In the genomic region with DNA sequence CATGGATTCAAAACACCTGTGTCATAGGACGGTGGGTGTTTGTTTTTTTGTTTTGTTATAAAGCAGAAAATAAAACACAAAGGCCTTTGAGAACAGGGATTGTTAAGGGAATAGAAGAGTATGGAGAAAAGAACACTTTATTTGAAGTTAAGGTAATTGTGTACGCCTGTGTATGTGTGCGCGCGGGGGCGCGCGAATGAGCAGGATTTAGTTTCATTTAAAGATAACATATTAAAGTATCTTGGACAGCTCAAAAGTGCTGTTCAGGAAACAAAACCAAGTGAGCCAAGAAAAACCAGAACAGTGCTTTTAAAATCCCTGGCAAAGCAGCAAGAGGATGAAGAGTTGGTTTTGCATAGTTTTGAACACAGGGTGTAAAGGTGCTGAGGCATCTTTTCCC, we compare ENCODE assay signal across 20 cellular contexts. TPM values are rescaled to one million over a fixed set of nuclear protein-coding genes. Genes with fewer than 3 reads are reported as not detected.
"Had no signal": no experiment of that assay in that cellular context is flagged by ENCODE, and none has a peak within 500 bp of the region (broad histone marks: within the 10 kb centered on the region; RNA-seq: fewer than 3 reads in every experiment).

No MANE protein-coding gene starts in this region.

- DNase-seq: activated CD4-positive, alpha-beta T cell treated with anti-CD3 and anti-CD28 coated beads for 1 hour; activated CD4-positive, alpha-beta T cell treated with anti-CD3 and anti-CD28 coated beads, Interleukin-2, amount 50 U/mL, for 4 hours; activated gamma-delta T cell; activated T-cell treated with anti-CD3 and anti-CD28 coated beads, Interleukin-2, amount 50 U/mL, for 72 hours; dermis blood vessel endothelial cell; effector memory CD8-positive, alpha-beta T cell; esophagus squamous epithelium; left ventricle myocardium inferior; mammary epithelial cell; sigmoid colon; stimulated activated naive B cell treated with anti-CD40 and anti-IgM and Interleukin-4, amounts not matched to agents 10 μg/mL and 1 μg/mL and 100 μg/mL, for 72 hours; T-helper 2 cell; upper lobe of right lung had no signal

- H3K27ac ChIP-seq: esophagus squamous epithelium, left ventricle myocardium inferior, neutrophil, parathyroid adenoma, sigmoid colon, thoracic aorta, upper lobe of right lung, VCaP had no signal

- H3K4me3 Mint-ChIP-seq: activated naive CD4-positive, alpha-beta T cell treated with anti-CD3 and anti-CD28 coated beads, Interleukin-2, amount 50 U/mL, for 24 hours; activated T-cell treated with anti-CD3 and anti-CD28 coated beads, Interleukin-2, amount 50 U/mL, for 72 hours; effector memory CD8-positive, alpha-beta T cell; stimulated activated naive B cell treated with anti-CD40 and anti-IgM and Interleukin-4, amounts not matched to agents 10 μg/mL and 1 μg/mL and 100 μg/mL, for 72 hours had no signal

- H3K79me2 ChIP-seq: parathyroid adenoma had no signal

- H3K4me3 ChIP-seq: esophagus squamous epithelium, left ventricle myocardium inferior, sigmoid colon, upper lobe of right lung had no signal

- H3K27ac Mint-ChIP-seq: activated naive CD4-positive, alpha-beta T cell treated with anti-CD3 and anti-CD28 coated beads, Interleukin-2, amount 50 U/mL, for 24 hours; activated T-cell treated with anti-CD3 and anti-CD28 coated beads, Interleukin-2, amount 50 U/mL, for 72 hours; effector memory CD8-positive, alpha-beta T cell; stimulated activated naive B cell treated with anti-CD40 and anti-IgM and Interleukin-4, amounts not matched to agents 10 μg/mL and 1 μg/mL and 100 μg/mL, for 72 hours had no signal

- H3K36me3 ChIP-seq: esophagus squamous epithelium, left ventricle myocardium inferior, neutrophil, sigmoid colon, thoracic aorta, upper lobe of right lung had no signal

- H3K9me3 ChIP-seq: esophagus squamous epithelium, left ventricle myocardium inferior, neutrophil, sigmoid colon, thoracic aorta, upper lobe of right lung had no signal

- H3K9ac ChIP-seq: parathyroid adenoma had no signal

- H3K9me3 Mint-ChIP-seq: activated naive CD4-positive, alpha-beta T cell treated with anti-CD3 and anti-CD28 coated beads, Interleukin-2, amount 50 U/mL, for 24 hours; activated T-cell treated with anti-CD3 and anti-CD28 coated beads, Interleukin-2, amount 50 U/mL, for 72 hours had no signal

- ATAC-seq: activated T-cell treated with anti-CD3 and anti-CD28 coated beads, Interleukin-2, amount 50 U/mL, for 72 hours; effector memory CD8-positive, alpha-beta T cell; stimulated activated naive B cell treated with anti-CD40 and anti-IgM and Interleukin-4, amounts not matched to agents 10 μg/mL and 1 μg/mL and 100 μg/mL, for 72 hours; upper lobe of right lung had no signal

- H3K36me3 Mint-ChIP-seq: activated naive CD4-positive, alpha-beta T cell treated with anti-CD3 and anti-CD28 coated beads, Interleukin-2, amount 50 U/mL, for 24 hours had no signal

RNA-seq across cellular contexts. Expression of gene CPNE4, which starts 1.9 kb away (rescaled TPM):
- total RNA-seq: activated CD8-positive, alpha-beta memory T cell treated with anti-CD3 and anti-CD28 coated beads for 36 hours; chondrocyte; dermis blood vessel endothelial cell had no signal
